Comparison of ENCODE assay signal across 15 cellular contexts in the genomic region with DNA sequence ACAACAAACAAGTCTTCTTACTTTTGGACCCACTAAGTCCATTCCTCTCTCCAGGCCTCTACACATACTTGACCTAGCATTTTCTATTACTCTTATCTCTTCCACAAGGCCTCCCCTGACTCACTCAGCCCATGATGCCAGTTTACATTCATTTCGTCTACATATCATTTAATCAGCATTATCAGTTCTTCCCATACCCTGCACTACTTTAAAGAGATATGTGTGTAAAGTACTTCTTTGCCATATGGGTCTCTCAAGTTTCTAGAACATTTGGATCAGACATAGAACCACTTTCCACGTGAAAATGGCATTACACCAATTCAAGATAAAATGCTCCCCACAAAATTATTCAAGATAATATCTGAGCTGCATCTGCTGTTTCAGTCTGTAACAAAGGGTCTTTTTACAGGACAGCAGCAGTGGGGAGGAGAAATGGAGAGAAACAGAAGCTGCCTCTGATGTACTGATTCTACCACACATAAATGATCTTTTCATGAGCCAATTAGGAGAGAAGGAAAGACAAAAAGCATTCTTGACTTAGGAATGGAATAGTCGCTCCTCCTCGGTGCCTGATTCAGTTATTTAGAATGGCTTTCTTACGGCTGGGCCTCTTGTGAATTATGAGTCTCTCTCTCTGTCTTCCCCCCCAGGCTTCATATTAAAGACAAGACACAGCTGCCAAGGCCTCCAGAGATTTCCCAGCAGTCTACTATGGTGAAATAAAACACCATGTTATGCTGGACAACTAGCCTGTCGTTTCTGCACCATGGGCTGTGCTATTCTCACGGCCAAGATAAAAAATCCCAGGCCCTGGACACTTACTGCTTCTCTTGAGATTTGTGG. TPM values are rescaled to one million over a fixed set of nuclear protein-coding genes. Genes with fewer than 3 reads are reported as not detected.
DNase-seq lines count a peak whose midpoint lies in the region; ATAC-seq, FAIRE-seq and TF ChIP-seq lines count a peak whose summit lies in the region.
"Had no signal": no experiment of that assay in that cellular context is flagged by ENCODE, and none has a peak within 500 bp of the region (broad histone marks: within the 10 kb centered on the region; RNA-seq: fewer than 3 reads in every experiment).

No MANE protein-coding gene starts in this region.

- H3K27me3 Mint-ChIP-seq in astrocyte (ENCODE audit: low read depth, unreplicated experiment) (no peaks in the 10 kb centered on the region), MCF 10A (ENCODE audit: insufficient read depth, unreplicated experiment) (no peaks in the 10 kb centered on the region)
- H3K27me3 Mint-ChIP-seq: activated B cell treated with CpG ODN at 0.5 μM for 24 hours; effector memory CD8-positive, alpha-beta T cell had no signal

- no TSS peak for BruUV-seq in A673 (replicated peaks; lab: Mats Ljungman, UMichigan)
- no TSS peak for BruUV-seq in MCF 10A (replicated peaks; lab: Mats Ljungman, UMichigan)

- H3K4me1 ChIP-seq in A673 (ENCODE audit: insufficient read depth, low read length, poor library complexity, severe bottlenecking) (peaks cover 28% of the 10 kb centered on the region), astrocyte (ENCODE audit: insufficient read depth, low read length) (no peaks in the 10 kb centered on the region), heart right ventricle (peaks cover 0 to 56% (median 31%) of the 10 kb centered on the region in 9 donors), pancreas (no peaks in the 10 kb centered on the region), small intestine (ENCODE audit: control insufficient read depth in 2 of 2, insufficient read depth in 1 of 2, low read depth in 1 of 2, low read length in 1 of 2) (peaks cover 0 to 2% of the 10 kb centered on the region in 2 donors)

- no peak overlapping the region for H3K27ac Mint-ChIP-seq in astrocyte (ENCODE audit: unreplicated experiment)
- H3K27ac Mint-ChIP-seq in MCF 10A (ENCODE audit: low read depth, unreplicated experiment) = no peak overlapping the region
- H3K27ac Mint-ChIP-seq: activated B cell treated with CpG ODN at 0.5 μM for 24 hours; effector memory CD8-positive, alpha-beta T cell had no signal

- H2AFZ ChIP-seq in astrocyte (ENCODE audit: low read depth, low read length) = no peak overlapping the region

- no peak overlapping the region for H3K4me3 Mint-ChIP-seq in astrocyte (ENCODE audit: unreplicated experiment)
- no peak overlapping the region for H3K4me3 Mint-ChIP-seq in MCF 10A (ENCODE audit: unreplicated experiment)
- H3K4me3 Mint-ChIP-seq: activated B cell treated with CpG ODN at 0.5 μM for 24 hours; effector memory CD8-positive, alpha-beta T cell had no signal

- H3K4me1 Mint-ChIP-seq in astrocyte (ENCODE audit: low read depth, unreplicated experiment) (peaks cover 37% of the 10 kb centered on the region), MCF 10A (ENCODE audit: insufficient read depth, unreplicated experiment) (no peaks in the 10 kb centered on the region)

- CTCF ChIA-PET in A673 (lab: Charles Lee) (no interaction called here), MCF 10A (lab: Yijun Ruan, JAX) (interaction anchor here (1.0 kb wide), 1 partner anchor 153 kb away, joined by 3 read pairs; no protein-coding TSS in a partner anchor)

- no peaks in the 10 kb centered on the region for H3K79me2 ChIP-seq in astrocyte (ENCODE audit: insufficient read depth, low read length)

- FAIRE-seq in astrocyte (lab: Jason Lieb, UNC) = no peak
- no peak for FAIRE-seq in pancreas (lab: Jason Lieb, UNC)
- FAIRE-seq in small intestine (lab: Jason Lieb, UNC) = no peak
- FAIRE-seq: islet of Langerhans, RCC 7860 had no signal

- TF ChIP-seq CTCF in A673 (conservative IDR thresholded peaks at IDR 0.05; ENCODE audit: low read depth, low read length) (no peak), astrocyte (IDR thresholded peaks at IDR 0.05; ENCODE audit: insufficient read depth, low read depth, low read length) (no peak), heart right ventricle (IDR thresholded peaks at IDR 0.05) (no peak), pancreas (IDR thresholded peaks at IDR 0.05) (no peak), MCF 10A (IDR thresholded peaks at IDR 0.05; ENCODE audit: unreplicated experiment) (no peak)

- H3K27ac ChIP-seq in A673 (ENCODE audit: low read depth, low read length, poor library complexity, severe bottlenecking) (peak overlapping the region; percentile 41), astrocyte (ENCODE audit: low read depth, low read length) (no peak overlapping the region), heart right ventricle (peak overlapping the region in 8 of 10 donors; percentile 22 to 74 (median 56)), pancreas (no peak overlapping the region), small intestine (ENCODE audit: low read depth in 1 of 2, low read length in 1 of 2) (no peak overlapping the region)

- no peaks in the 10 kb centered on the region for H3K9me3 ChIP-seq in A673 (ENCODE audit: low read depth, low read length, poor library complexity, severe bottlenecking)
- H3K9me3 ChIP-seq in astrocyte (ENCODE audit: insufficient read depth, low read depth, low read length) = no peaks in the 10 kb centered on the region
- H3K9me3 ChIP-seq in heart right ventricle = no peaks in the 10 kb centered on the region
- H3K9me3 ChIP-seq in pancreas = no peaks in the 10 kb centered on the region
- H3K9me3 ChIP-seq in small intestine (ENCODE audit: control insufficient read depth, low read depth) = no peaks in the 10 kb centered on the region

- H3K27me3 ChIP-seq in A673 (replicated peaks; ENCODE audit: insufficient read depth, low read depth, low read length, poor library complexity) = no peaks in the 10 kb centered on the region
- no peaks in the 10 kb centered on the region for H3K27me3 ChIP-seq in astrocyte (ENCODE audit: insufficient read depth, low read length)
- H3K27me3 ChIP-seq in heart right ventricle = no peaks in the 10 kb centered on the region
- no peaks in the 10 kb centered on the region for H3K27me3 ChIP-seq in pancreas
- no peaks in the 10 kb centered on the region for H3K27me3 ChIP-seq in small intestine (ENCODE audit: control insufficient read depth in 2 of 2, insufficient read depth in 2 of 2, low read length in 2 of 2)

- WGBS in heart right ventricle, 2 donors = 54 to 56% methylated on average over 7 of the region's 7 CpGs
- 73 to 75% methylated on average over 7 of the region's 7 CpGs for WGBS in pancreas, 2 donors
- 69 to 82% (median 81%) methylated on average over 7 of the region's 7 CpGs for WGBS in small intestine, 3 donors

- H3K36me3 ChIP-seq in A673 (ENCODE audit: insufficient read depth, low read length, poor library complexity, severe bottlenecking) = no peaks in the 10 kb centered on the region
- no peaks in the 10 kb centered on the region for H3K36me3 ChIP-seq in astrocyte (ENCODE audit: insufficient read depth, low read length)
- no peaks in the 10 kb centered on the region for H3K36me3 ChIP-seq in heart right ventricle
- no peaks in the 10 kb centered on the region for H3K36me3 ChIP-seq in pancreas
- no peaks in the 10 kb centered on the region for H3K36me3 ChIP-seq in small intestine (ENCODE audit: control insufficient read depth in 2 of 2, insufficient read depth in 2 of 2, low read length in 2 of 2)

- H3K36me3 Mint-ChIP-seq in astrocyte (ENCODE audit: low read depth, unreplicated experiment) = no peaks in the 10 kb centered on the region
- no peaks in the 10 kb centered on the region for H3K36me3 Mint-ChIP-seq in MCF 10A (ENCODE audit: insufficient read depth, unreplicated experiment)

- no peaks in the 10 kb centered on the region for H4K20me1 ChIP-seq in astrocyte (ENCODE audit: insufficient read depth, low read length)

- H3K4me2 ChIP-seq in astrocyte (ENCODE audit: low read length) = no peak overlapping the region

- intact Hi-C loops in A673 (cut with micrococcal nuclease; ENCODE audit: unreplicated experiment) (no loop called here), heart right ventricle (cut with DNase I) (no loop called here), pancreas (cut with DNase I) (no loop called here), MCF 10A (cut with micrococcal nuclease) (no loop called here)

- H3K9ac ChIP-seq in astrocyte (ENCODE audit: low read length) = no peak overlapping the region

- POLR2A ChIA-PET in A673 (lab: Charles Lee; ENCODE audit: low non-redundant PET) = no interaction called here
- POLR2A ChIA-PET in MCF 10A (lab: Yijun Ruan, JAX) = no interaction called here

- ATAC-seq in heart right ventricle (peak; percentile 82 to 89 (median 87)), pancreas (peak in 3 of 4 donors; percentile 45 to 58 (median 47))
- ATAC-seq: effector memory CD8-positive, alpha-beta T cell had no signal

- H3K4me3 ChIP-seq in A673 (ENCODE audit: low read depth, low read length, poor library complexity, severe bottlenecking) (no peak overlapping the region), astrocyte (ENCODE audit: insufficient read depth, low read depth, low read length) (no peak overlapping the region), heart right ventricle (no peak overlapping the region), pancreas (no peak overlapping the region), small intestine (ENCODE audit: low read depth in 1 of 2, low read length in 2 of 2) (no peak overlapping the region)

- peaks cover 1% of the 10 kb centered on the region for H3K9me3 Mint-ChIP-seq in astrocyte (ENCODE audit: unreplicated experiment)
- H3K9me3 Mint-ChIP-seq in MCF 10A (ENCODE audit: unreplicated experiment) = no peaks in the 10 kb centered on the region
- H3K9me3 Mint-ChIP-seq: activated B cell treated with CpG ODN at 0.5 μM for 24 hours; effector memory CD8-positive, alpha-beta T cell had no signal

- DNase-seq in A673 (ENCODE audit: low spot score) = peak; percentile 35
- DNase-seq in astrocyte (ENCODE audit: low read depth) = peak; percentile 10
- DNase-seq in heart right ventricle = peak; percentile 18 to 67
- peak in 2 of 6 donors; percentile 5 to 9 for DNase-seq in pancreas
- no peak for DNase-seq in stimulated activated CD4-positive, alpha-beta T cell treated with anti-CD3 and anti-CD28 coated beads, Interleukin-2, amount 100 ng/mL, for 48 hours
- no peak for DNase-seq in small intestine
- no peak for DNase-seq in NCI-H2196 (lab: John Stamatoyannopoulos, UW; ENCODE audit: unreplicated experiment)
- no peak for DNase-seq in MCF 10A (ENCODE audit: unreplicated experiment)
- DNase-seq: 8988T; activated B cell treated with CpG ODN at 0.5 μM for 24 hours; activated gamma-delta T cell; DMS153; effector memory CD8-positive, alpha-beta T cell had no signal

RNA-seq across cellular contexts. Expression of gene SEPTIN7, which starts 46.9 kb away (rescaled TPM):
- 295 TPM in 2 replicates for total RNA-seq in A673 (2021)
- total RNA-seq in astrocyte = 330 and 339 TPM in 2 replicates
- 100 to 1,000 TPM; 179 to 234 (median 204) TPM for total RNA-seq in heart right ventricle
- 100 to 1,000 TPM; 139 to 168 TPM for polyA plus RNA-seq in heart right ventricle
- 10 to 100 TPM; 27.6 to 75.9 (median 37.7) TPM for total RNA-seq in pancreas
- polyA plus RNA-seq in pancreas = 10 to 100 TPM; 35.7 to 73.5 TPM
- polyA plus RNA-seq in small intestine = 100 to 1,000 TPM in 1 of 3 donors, 10 to 100 TPM in 2; 80.1 to 104 (median 91.9) TPM
- total RNA-seq in MCF 10A (2022) = 173 and 187 TPM in 2 replicates

RNA-seq across cellular contexts. Expression of gene HERPUD2, which starts 59.0 kb away (rescaled TPM):
- 23.1 and 23.3 TPM in 2 replicates for total RNA-seq in A673 (2021)
- total RNA-seq in astrocyte = 28.0 and 29.7 TPM in 2 replicates
- 10 to 100 TPM; 12.3 to 21.3 (median 17.6) TPM for total RNA-seq in heart right ventricle
- polyA plus RNA-seq in heart right ventricle = 10 to 100 TPM in 1 of 2 donors, 1 to 10 TPM in 1; 7.1 to 11.9 TPM
- total RNA-seq in pancreas = 10 to 100 TPM; 14.4 to 21.6 (median 17.7) TPM
- polyA plus RNA-seq in pancreas = 10 to 100 TPM in 1 of 2 donors, 1 to 10 TPM in 1; 9.6 to 12.1 TPM
- 10 to 100 TPM in 1 of 3 donors, 1 to 10 TPM in 2; 8.9 to 10.2 (median 10.0) TPM for polyA plus RNA-seq in small intestine
- total RNA-seq in MCF 10A (2022) = 28.1 and 29.0 TPM in 2 replicates

Comparison
In these comparisons a context has a peak if more than half of its experiments do, and no peak if none do; other contexts are left out.
1. DNase-seq: peak in A673 (single experiment), astrocyte (single experiment) and heart right ventricle (2 of 2); none in stimulated activated CD4-positive, alpha-beta T cell treated with anti-CD3 and anti-CD28 coated beads, Interleukin-2, amount 100 ng/mL, for 48 hours (0 of 2), small intestine (single experiment), NCI-H2196 (single experiment) and MCF 10A (single experiment).
2. H3K27ac ChIP-seq: peak in A673 (single experiment) and heart right ventricle (8 of 10); none in astrocyte (single experiment), pancreas (0 of 4) and small intestine (0 of 2).